17 cellular contexts compared by ENCODE assay signal in genomic region chr18:32688821-32689220, GRCh38.
A peak's percentile ranks its signal among the peaks of the same experiment; 100 is the strongest.
DNase-seq lines count a peak whose midpoint lies in the region; FAIRE-seq and TF ChIP-seq lines count a peak whose summit lies in the region.
"Had no signal": no experiment of that assay in that cellular context is flagged by ENCODE, and none has a peak within 500 bp of the region (broad histone marks: within the 10 kb centered on the region; RNA-seq: fewer than 3 reads in every experiment).

No MANE protein-coding gene starts in this region.

- H3K9ac ChIP-seq in Karpas-422 (ENCODE audit: low read length): 0 out of 2 replicates have a peak overlapping the region, but pooled peaks have one; percentile 2
- H3K9ac ChIP-seq: BLaER1 treated with 17β-estradiol and CSF1 and Interleukin-3, amounts not matched to agents 10 nM and 100 nM had no signal

- peak overlapping the region; percentile 62; the same call in 1 of the 2 replicates for H3K27ac ChIP-seq in Karpas-422 (ENCODE audit: low read length)
- H3K27ac ChIP-seq: BLaER1 treated with 17β-estradiol and CSF1 and Interleukin-3, amounts not matched to agents 10 nM and 100 nM had no signal

- TF ChIP-seq CTCF in D721Med (IDR thresholded peaks at IDR 0.05; ENCODE audit: insufficient read depth, missing control alignments) (no peak), bronchial epithelial cell (IDR thresholded peaks at IDR 0.05; ENCODE audit: insufficient read depth, low read length, severe bottlenecking) (no peak)

- no peaks in the 10 kb centered on the region for H3K79me2 ChIP-seq in Karpas-422 (ENCODE audit: low read length)

- H3K36me3 ChIP-seq in Karpas-422 (ENCODE audit: insufficient read depth, low read length) (no peaks in the 10 kb centered on the region), bronchial epithelial cell (ENCODE audit: control insufficient read depth, insufficient read depth, low read length) (no peaks in the 10 kb centered on the region)
- H3K36me3 ChIP-seq: BLaER1 treated with 17β-estradiol and CSF1 and Interleukin-3, amounts not matched to agents 10 nM and 100 nM; HAP-1 had no signal

- H3K4me1 ChIP-seq in Karpas-422 (ENCODE audit: low read length): peaks cover 20% of the 10 kb centered on the region
- H3K4me1 ChIP-seq: BLaER1 treated with 17β-estradiol and CSF1 and Interleukin-3, amounts not matched to agents 10 nM and 100 nM; HAP-1 had no signal

- no peaks in the 10 kb centered on the region for H3K9me2 ChIP-seq in Karpas-422 (replicated peaks; ENCODE audit: insufficient read depth, low read length)

- H3K9me3 ChIP-seq in Karpas-422 (ENCODE audit: low read length): no peaks in the 10 kb centered on the region
- H3K9me3 ChIP-seq: BLaER1 treated with 17β-estradiol and CSF1 and Interleukin-3, amounts not matched to agents 10 nM and 100 nM; HAP-1 had no signal

- peak; percentile 25 for FAIRE-seq in D721Med (lab: Jason Lieb, UNC)
- no peak for FAIRE-seq in bronchial epithelial cell (lab: Jason Lieb, UNC)
- FAIRE-seq: GM12878 had no signal

- DNase-seq in D721Med (ENCODE audit: insufficient read length, low spot score): no peak
- DNase-seq in Karpas-422: no peak
- peak; percentile 74 for DNase-seq in bronchial epithelial cell (ENCODE audit: low read depth)
- DNase-seq in iris pigment epithelial cell (ENCODE audit: low read depth): peak; percentile 12
- DNase-seq in iPS-NIHi7 (ENCODE audit: extremely low spot score): no peak
- DNase-seq in T-helper 9 cell: no peak
- no peak for DNase-seq in UCSD-AML1 (lab: John Stamatoyannopoulos, UW; ENCODE audit: unreplicated experiment)
- DNase-seq in NCI-H774 (lab: John Stamatoyannopoulos, UW): no peak
- DNase-seq: Calu3; CD8-positive, alpha-beta T cell; DMS 273 treated with DMSO at 0.1 percent for 48 hours; DMS53; DND-41; EL had no signal

- no peak overlapping the region for H3K4me2 ChIP-seq in Karpas-422 (ENCODE audit: low read depth, low read length, poor library complexity, severe bottlenecking)
- H3K4me2 ChIP-seq: BLaER1 treated with 17β-estradiol and CSF1 and Interleukin-3, amounts not matched to agents 10 nM and 100 nM had no signal

- H4K20me1 ChIP-seq in Karpas-422 (ENCODE audit: insufficient read depth, low read depth, low read length): no peaks in the 10 kb centered on the region
- H4K20me1 ChIP-seq: BLaER1 treated with 17β-estradiol and CSF1 and Interleukin-3, amounts not matched to agents 10 nM and 100 nM had no signal

- H3K27me3 ChIP-seq in Karpas-422 (ENCODE audit: low read length) (no peaks in the 10 kb centered on the region), bronchial epithelial cell (ENCODE audit: control insufficient read depth, insufficient read depth, low read length) (no peaks in the 10 kb centered on the region)
- H3K27me3 ChIP-seq: BLaER1 treated with 17β-estradiol and CSF1 and Interleukin-3, amounts not matched to agents 10 nM and 100 nM had no signal

- no peak overlapping the region for H2AFZ ChIP-seq in Karpas-422 (ENCODE audit: low read length)

- H3K4me3 ChIP-seq in Karpas-422 (ENCODE audit: low read length) (no peak overlapping the region), bronchial epithelial cell (ENCODE audit: low read depth, low read length) (no peak overlapping the region)
- H3K4me3 ChIP-seq: BLaER1 treated with 17β-estradiol and CSF1 and Interleukin-3, amounts not matched to agents 10 nM and 100 nM; GM12878; HAP-1 had no signal

Comparison
In these comparisons a context has a peak if more than half of its experiments do, and no peak if none do; other contexts are left out.
1. DNase-seq: peak in bronchial epithelial cell (single experiment) and iris pigment epithelial cell (single experiment); none in D721Med (single experiment), Karpas-422 (single experiment), iPS-NIHi7 (single experiment), T-helper 9 cell (single experiment), UCSD-AML1 (single experiment) and NCI-H774 (single experiment).